ENCODE assay signal across 8 cellular contexts in the genomic region with DNA sequence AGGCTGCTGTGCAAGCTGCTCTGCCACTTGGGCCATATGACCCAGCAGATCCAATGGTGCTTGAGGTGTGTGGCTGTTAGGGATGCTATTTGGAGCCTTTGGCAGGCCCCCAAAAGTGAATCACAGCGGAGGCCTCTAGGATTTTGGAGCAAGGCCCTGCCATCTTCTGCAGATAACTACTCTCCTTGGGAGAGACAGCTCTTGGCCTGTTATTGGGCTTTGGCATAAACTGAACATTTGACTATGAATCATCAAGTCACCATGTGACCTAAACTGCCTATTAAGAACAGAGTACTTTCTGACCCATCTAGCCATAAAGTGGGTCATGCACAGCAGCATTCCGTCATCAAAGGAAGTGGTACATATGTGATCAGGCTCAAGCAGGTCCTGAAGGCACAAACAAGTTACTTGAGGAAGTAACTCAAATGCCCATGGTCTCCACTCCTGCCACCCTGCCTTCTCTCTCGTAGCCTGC.
A peak's percentile ranks its signal among the peaks of the same experiment; 100 is the strongest.
DNase-seq lines count a peak whose midpoint lies in the region; TF ChIP-seq lines count a peak whose summit lies in the region.
"Not testable (repeated sequence)": the region's sequence is repeated elsewhere in the genome, so short reads cannot be mapped to it uniquely, and the experiment has no call there.

No MANE protein-coding gene starts in this region.

- not testable (repeated sequence) for H3K27me3 ChIP-seq in GM23248 (replicated peaks; ENCODE audit: insufficient read depth); right atrium auricular region; skeletal muscle satellite cell (ENCODE audit: control insufficient read depth, insufficient read depth, low read length)

- H3K9ac ChIP-seq in GM23248; skeletal muscle satellite cell (ENCODE audit: low read depth, low read length): not testable (repeated sequence)

- H3K27ac ChIP-seq in GM23248 (peak overlapping the region; percentile 60), right atrium auricular region (peak overlapping the region; percentile 39 to 62)

- H3K9me2 ChIP-seq in GM23248 (ENCODE audit: insufficient read depth), result not testable (repeated sequence)

- DNase-seq in AG10803 (ENCODE audit: low read depth) (peak; percentile 89), GM23248 (peak; percentile 89), NOMO-1 treated with DMSO at 0.1 percent for 48 hours (lab: John Stamatoyannopoulos, UW; ENCODE audit: unreplicated experiment) (peak; percentile 17), MCF 10A (ENCODE audit: unreplicated experiment) (peak; percentile 30), fibroblast of mammary gland (ENCODE audit: low read depth) (peak; percentile 99), right atrium auricular region (ENCODE audit: low spot score) (peak; percentile 74)
- DNase-seq in activated CD4-positive, alpha-beta memory T cell treated with anti-CD3 and anti-CD28 coated beads, Interleukin-2, amount 10 ng/mL, durations not matched to agents 7 days and 5 days, result peak; percentile 47

- TF ChIP-seq CTCF in AG10803 (conservative IDR thresholded peaks at IDR 0.05; ENCODE audit: low read length); MCF 10A (IDR thresholded peaks at IDR 0.05; ENCODE audit: unreplicated experiment); fibroblast of mammary gland (conservative IDR thresholded peaks at IDR 0.05; ENCODE audit: control insufficient read depth, insufficient read depth, low read depth, low read length); right atrium auricular region (IDR thresholded peaks at IDR 0.05): not testable (repeated sequence)

- CTCF ChIA-PET in activated CD4-positive, alpha-beta memory T cell treated with anti-CD3 and anti-CD28 coated beads, Interleukin-2, amount 10 ng/mL, durations not matched to agents 7 days and 5 days (lab: Charles Lee), result not testable (repeated sequence)
- CTCF ChIA-PET in MCF 10A (lab: Yijun Ruan, JAX), result interaction anchor here (1.4 to 1.6 kb wide), 2 partner anchors 26 to 132 kb away, joined by 3 to 4 read pairs; no protein-coding TSS in a partner anchor

- peak overlapping the region; percentile 80 for H3K27ac Mint-ChIP-seq in activated CD4-positive, alpha-beta memory T cell treated with anti-CD3 and anti-CD28 coated beads, Interleukin-2, amount 10 ng/mL, durations not matched to agents 7 days and 5 days
- H3K27ac Mint-ChIP-seq in MCF 10A (ENCODE audit: low read depth, unreplicated experiment), result not testable (repeated sequence)

- H3K4me1 Mint-ChIP-seq in activated CD4-positive, alpha-beta memory T cell treated with anti-CD3 and anti-CD28 coated beads, Interleukin-2, amount 10 ng/mL, durations not matched to agents 7 days and 5 days, result not testable (repeated sequence)
- peaks cover 26% of the 10 kb centered on the region for H3K4me1 Mint-ChIP-seq in MCF 10A (ENCODE audit: insufficient read depth, unreplicated experiment)

- not testable (repeated sequence) for H3K79me2 ChIP-seq in GM23248 (ENCODE audit: insufficient read depth)

- H3K9me3 Mint-ChIP-seq in activated CD4-positive, alpha-beta memory T cell treated with anti-CD3 and anti-CD28 coated beads, Interleukin-2, amount 10 ng/mL, durations not matched to agents 7 days and 5 days; MCF 10A (ENCODE audit: unreplicated experiment): not testable (repeated sequence)

- not testable (repeated sequence) for H3K4me3 Mint-ChIP-seq in activated CD4-positive, alpha-beta memory T cell treated with anti-CD3 and anti-CD28 coated beads, Interleukin-2, amount 10 ng/mL, durations not matched to agents 7 days and 5 days; MCF 10A (ENCODE audit: unreplicated experiment)

- H3K9me3 ChIP-seq in GM23248 (ENCODE audit: low read depth); right atrium auricular region; skeletal muscle satellite cell (replicated peaks; ENCODE audit: low read length): not testable (repeated sequence)

- not testable (repeated sequence) for H3K36me3 Mint-ChIP-seq in activated CD4-positive, alpha-beta memory T cell treated with anti-CD3 and anti-CD28 coated beads, Interleukin-2, amount 10 ng/mL, durations not matched to agents 7 days and 5 days (ENCODE audit: low read depth); MCF 10A (ENCODE audit: insufficient read depth, unreplicated experiment)

- not testable (repeated sequence) for H3K36me3 ChIP-seq in GM23248 (ENCODE audit: low read depth); right atrium auricular region; skeletal muscle satellite cell (ENCODE audit: insufficient read depth, low read length)

- H4K20me1 ChIP-seq in GM23248 (ENCODE audit: insufficient read depth), result not testable (repeated sequence)

- H3K4me3 ChIP-seq in AG10803 (ENCODE audit: low read length); GM23248; fibroblast of mammary gland (ENCODE audit: control insufficient read depth, low read depth, low read length); right atrium auricular region; skeletal muscle satellite cell (ENCODE audit: low read length): not testable (repeated sequence)

- POLR2A ChIA-PET in activated CD4-positive, alpha-beta memory T cell treated with anti-CD3 and anti-CD28 coated beads, Interleukin-2, amount 10 ng/mL, durations not matched to agents 7 days and 5 days (lab: Charles Lee); MCF 10A (lab: Yijun Ruan, JAX): not testable (repeated sequence)

- H3K4me2 ChIP-seq in GM23248 (ENCODE audit: unreplicated experiment), result not testable (repeated sequence)
- peak overlapping the region; percentile 19 for H3K4me2 ChIP-seq in skeletal muscle satellite cell (ENCODE audit: low read length)

- WGBS in GM23248 (ENCODE audit: low coverage in 1 of 2, low lambda C conversion rate in 2 of 2, missing lambda C conversion rate in 2 of 2), 2 experiments, result 21 to 30% methylated on average over 3 of the region's 3 CpGs

- intact Hi-C loops in MCF 10A (cut with micrococcal nuclease), result not testable (repeated sequence)

- H2AFZ ChIP-seq in GM23248, result not testable (repeated sequence)

- peaks cover 26% of the 10 kb centered on the region for H3F3A ChIP-seq in GM23248 (ENCODE audit: insufficient read depth)

- peaks cover 45% of the 10 kb centered on the region for H3K4me1 ChIP-seq in GM23248 (ENCODE audit: insufficient read depth)
- H3K4me1 ChIP-seq in right atrium auricular region, result peaks cover 0 to 13% of the 10 kb centered on the region in 2 donors
- H3K4me1 ChIP-seq in skeletal muscle satellite cell (ENCODE audit: control insufficient read depth, insufficient read depth, low read length), result peaks cover 34% of the 10 kb centered on the region

- H3K27me3 Mint-ChIP-seq in activated CD4-positive, alpha-beta memory T cell treated with anti-CD3 and anti-CD28 coated beads, Interleukin-2, amount 10 ng/mL, durations not matched to agents 7 days and 5 days, result peaks cover 11% of the 10 kb centered on the region
- H3K27me3 Mint-ChIP-seq in MCF 10A (ENCODE audit: insufficient read depth, unreplicated experiment), result not testable (repeated sequence)

- in situ Hi-C loops in GM23248 (cut with MboI), result not testable (repeated sequence)

- not testable (repeated sequence) for BruUV-seq in MCF 10A (replicated peaks; lab: Mats Ljungman, UMichigan)

Comparison
In these comparisons a context has a peak if more than half of its experiments do, and no peak if none do; other contexts are left out.
1. DNase-seq: peak in every context shown above with its lines; median percentile 99 in fibroblast of mammary gland; 89 in AG10803; 89 in GM23248; 74 in right atrium auricular region; 47 in activated CD4-positive, alpha-beta memory T cell treated with anti-CD3 and anti-CD28 coated beads, Interleukin-2, amount 10 ng/mL, durations not matched to agents 7 days and 5 days; 30 in MCF 10A; 17 in NOMO-1 treated with DMSO at 0.1 percent for 48 hours.